ENCODE assay signal across 1 cellular context in genomic region chr10:33666686-33667480, GRCh38.
TF ChIP-seq lines count a peak whose summit lies in the region.

No MANE protein-coding gene starts in this region.

TF ChIP-seq in HepG2, 621 proteins besides CTCF, POLR2A, EP300 and RAD21 (continued from another document):
- TF ChIP-seq TCF7 (IDR thresholded peaks at IDR 0.05; ENCODE audit: low read depth): no peak
- no peak for TF ChIP-seq ARNTL (CRISPR knock-in tag; IDR thresholded peaks at IDR 0.05)
- TF ChIP-seq ZBTB25 (CRISPR knock-in tag; IDR thresholded peaks at IDR 0.05): no peak
- no peak for TF ChIP-seq ZNF432 (CRISPR knock-in tag; IDR thresholded peaks at IDR 0.05; ENCODE audit: borderline replicate concordance)
- no peak for TF ChIP-seq KDM6A (CRISPR knock-in tag; IDR thresholded peaks at IDR 0.05; ENCODE audit: low read depth)
- no peak for TF ChIP-seq PAX8 (CRISPR knock-in tag; IDR thresholded peaks at IDR 0.05; ENCODE audit: borderline replicate concordance)
